ENCODE assay signal across 14 cellular contexts in the genomic region with DNA sequence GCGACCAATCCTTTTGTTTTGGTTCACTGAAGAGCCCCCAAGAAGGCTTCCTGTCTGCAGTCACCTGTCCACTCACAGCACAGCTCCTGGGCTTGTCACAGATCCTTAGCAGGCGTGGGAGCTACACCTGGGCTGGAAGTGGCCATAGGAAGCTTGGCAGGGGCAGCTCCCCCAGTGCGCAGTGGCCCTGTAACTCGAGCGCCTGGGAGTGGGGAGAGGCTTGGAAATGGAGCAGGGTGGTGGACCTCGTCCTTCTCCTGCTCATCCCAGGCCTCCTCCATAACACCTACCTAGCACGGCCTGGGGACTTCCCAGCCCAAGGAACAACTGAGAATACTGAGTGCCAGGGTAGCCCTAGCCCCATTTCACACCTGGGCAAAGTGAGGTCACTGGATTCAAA. TPM values are rescaled to one million over a fixed set of nuclear protein-coding genes. Genes with fewer than 3 reads are reported as not detected.
"Had no signal": no experiment of that assay in that cellular context is flagged by ENCODE, and none has a peak within 500 bp of the region (broad histone marks: within the 10 kb centered on the region; RNA-seq: fewer than 3 reads in every experiment).

No MANE protein-coding gene starts in this region.

- H3K9me3 Mint-ChIP-seq: activated T-cell treated with anti-CD3 and anti-CD28 coated beads, Interleukin-2, amount 50 U/mL, for 24 hours; endodermal cell; memory B cell; nephron; T-helper 2 cell treated with Interferon-gamma antibody and Interleukin-4, amounts not matched to agents 5 μg/mL and 100 μg/mL, for 36 hours had no signal

- H3K36me3 ChIP-seq: stomach, thoracic aorta had no signal

- H3K27ac ChIP-seq: stomach, thoracic aorta had no signal

- H3K4me3 ChIP-seq: stomach, thoracic aorta had no signal

- H3K36me3 Mint-ChIP-seq: activated naive CD8-positive, alpha-beta T cell; brain; immature natural killer cell; memory B cell had no signal

- H3K27ac Mint-ChIP-seq: activated naive CD8-positive, alpha-beta T cell; activated T-cell treated with anti-CD3 and anti-CD28 coated beads, Interleukin-2, amount 50 U/mL, for 24 hours; endodermal cell; immature natural killer cell; nephron; T-helper 2 cell treated with Interferon-gamma antibody and Interleukin-4, amounts not matched to agents 5 μg/mL and 100 μg/mL, for 36 hours had no signal

- H3K9me3 ChIP-seq: stomach, thoracic aorta had no signal

- H3K4me3 Mint-ChIP-seq: activated naive CD8-positive, alpha-beta T cell; activated T-cell treated with anti-CD3 and anti-CD28 coated beads, Interleukin-2, amount 50 U/mL, for 24 hours; brain; endodermal cell; immature natural killer cell; nephron; T-helper 2 cell treated with Interferon-gamma antibody and Interleukin-4, amounts not matched to agents 5 μg/mL and 100 μg/mL, for 36 hours had no signal

- H3K4me1 Mint-ChIP-seq: endodermal cell, nephron had no signal

- DNase-seq: activated T-cell treated with anti-CD3 and anti-CD28 coated beads, Interleukin-2, amount 50 U/mL, for 24 hours; left cardiac atrium had no signal

RNA-seq across cellular contexts. Expression of gene TGM7, which starts 16.0 kb away (rescaled TPM):
- total RNA-seq: dermis microvascular lymphatic vessel endothelial cell, endodermal cell, left cardiac atrium, osteoblast, skeletal muscle tissue, stomach, thoracic aorta had no signal
- polyA plus RNA-seq: immature natural killer cell had no signal

RNA-seq across cellular contexts. Expression of gene TGM5, which starts 19.3 kb away (rescaled TPM):
- total RNA-seq: dermis microvascular lymphatic vessel endothelial cell, endodermal cell, left cardiac atrium, osteoblast, skeletal muscle tissue, stomach, thoracic aorta had no signal
